Comparison of ENCODE assay signal across 20 cellular contexts in genomic region chr2:17579605-17580318, GRCh38. TPM values are rescaled to one million over a fixed set of nuclear protein-coding genes. Genes with fewer than 3 reads are reported as not detected.
DNase-seq lines count a peak whose midpoint lies in the region; ATAC-seq, FAIRE-seq and TF ChIP-seq lines count a peak whose summit lies in the region.
"Had no signal": no experiment of that assay in that cellular context is flagged by ENCODE, and none has a peak within 500 bp of the region (broad histone marks: within the 10 kb centered on the region; RNA-seq: fewer than 3 reads in every experiment).

No MANE protein-coding gene starts in this region.

- H3K27me3 ChIP-seq in MM.1S (replicated peaks; ENCODE audit: insufficient read depth, low read length) (no peaks in the 10 kb centered on the region), breast epithelium (no peaks in the 10 kb centered on the region), HepG2 (ENCODE audit: control insufficient read depth in 1 of 2, insufficient read depth in 2 of 2, low read length in 2 of 2) (no peaks in the 10 kb centered on the region)
- H3K27me3 ChIP-seq: gastroesophageal sphincter, spleen, uterus had no signal

- H3F3A ChIP-seq in MM.1S (ENCODE audit: insufficient read depth, low read length), result peaks cover 17% of the 10 kb centered on the region; the same call in 1 of the 2 replicates

- in situ Hi-C loops in HepG2 (cut with HindIII; ENCODE audit: extremely low pct_ligation_motif_present, low pct_unique_long_range_greater_than_20kb), result no loop called here

- H3K9me2 ChIP-seq in MM.1S (replicated peaks; ENCODE audit: insufficient read depth, low read length), result no peaks in the 10 kb centered on the region

- POLR2A ChIA-PET in A549 (lab: Yijun Ruan, JAX), result no interaction called here
- POLR2A ChIA-PET in HepG2 (lab: Yijun Ruan, JAX), result interaction anchor here (0.8 to 4.2 kb wide), 6 partner anchors 14 to 100 kb away, joined by 3 to 19 read pairs (median 6); partner anchors contain the start of gene VSNL1

- no peak for DNase-seq in A549 (ENCODE audit: low read depth in 1 of 2, low spot score in 1 of 2)
- DNase-seq in MM.1S, result peak; percentile 18
- DNase-seq in breast epithelium (ENCODE audit: low spot score in 2 of 2), result no peak
- peak; percentile 92 for DNase-seq in HepG2 (ENCODE audit: low spot score)
- DNase-seq in stimulated activated CD4-positive, alpha-beta T cell treated with anti-CD3 and anti-CD28 coated beads, Interleukin-4, amount 100 ng/mL, for 24 hours, result no peak
- DNase-seq: activated CD4-positive, CD25-positive, alpha-beta regulatory T cell treated with anti-CD3 and anti-CD28 coated beads, Interleukin-2, amount 50 U/mL, for 72 hours; activated effector memory CD4-positive, alpha-beta T cell treated with Interleukin-2 at 50 U/mL for 16 hours; GF-D8; NCI-H1417; NCI-H2171; NCI-H82; spleen; uterus had no signal

- TF ChIP-seq RAD21 in A549 (conservative IDR thresholded peaks at IDR 0.05 in 1 of 2, IDR thresholded peaks at IDR 0.05 in 1 of 2), result no peak
- no peak for TF ChIP-seq RAD21 in HepG2 (CRISPR knock-in tag; IDR thresholded peaks at IDR 0.05)

- no peak overlapping the region for H2AFZ ChIP-seq in MM.1S (ENCODE audit: low read length)
- no peak overlapping the region for H2AFZ ChIP-seq in HepG2 (ENCODE audit: low read length)

- H3K4me1 ChIP-seq in A549, result no peaks in the 10 kb centered on the region
- H3K4me1 ChIP-seq in MM.1S (ENCODE audit: low read length), result peaks cover 22% of the 10 kb centered on the region
- no peaks in the 10 kb centered on the region for H3K4me1 ChIP-seq in breast epithelium
- peaks cover 66% of the 10 kb centered on the region for H3K4me1 ChIP-seq in HepG2 (ENCODE audit: insufficient read depth, low read length)
- H3K4me1 ChIP-seq: gastroesophageal sphincter, spleen, uterus had no signal

- H3K27ac ChIP-seq in A549, result no peak overlapping the region
- H3K27ac ChIP-seq in MM.1S (ENCODE audit: low read length), result peak overlapping the region; percentile 11; the same call in 1 of the 2 replicates
- H3K27ac ChIP-seq in breast epithelium, result peak overlapping the region; percentile 25 to 64
- peak overlapping the region; percentile 53 for H3K27ac ChIP-seq in HepG2 (ENCODE audit: extremely low read length, insufficient read depth, low read length)
- H3K27ac ChIP-seq: gastroesophageal sphincter, spleen, uterus had no signal

- H3K9me3 ChIP-seq in A549 (no peaks in the 10 kb centered on the region), MM.1S (replicated peaks; ENCODE audit: insufficient read depth, low read length) (no peaks in the 10 kb centered on the region), breast epithelium (no peaks in the 10 kb centered on the region), HepG2 (ENCODE audit: low read length) (no peaks in the 10 kb centered on the region)
- H3K9me3 ChIP-seq: gastroesophageal sphincter, spleen, uterus had no signal

- FAIRE-seq in A549 (lab: Jason Lieb, UNC) (no peak), HepG2 (lab: Jason Lieb, UNC) (peak; percentile 46)

- TF ChIP-seq CTCF in A549 (IDR thresholded peaks at IDR 0.05) (no peak), MM.1S (IDR thresholded peaks at IDR 0.05; ENCODE audit: low read length) (no peak), breast epithelium (IDR thresholded peaks at IDR 0.05) (no peak), HepG2 (CRISPR knock-in tag; IDR thresholded peaks at IDR 0.05) (no peak)

- no peak overlapping the region for H3K9ac ChIP-seq in MM.1S (ENCODE audit: low read length)
- no peak overlapping the region for H3K9ac ChIP-seq in HepG2 (ENCODE audit: insufficient read depth, low read depth, low read length)

- H4K20me1 ChIP-seq in MM.1S (ENCODE audit: insufficient read depth, low read length) (no peaks in the 10 kb centered on the region), HepG2 (ENCODE audit: insufficient read depth, low read length) (no peaks in the 10 kb centered on the region)

- TF ChIP-seq POLR2A in A549 (IDR thresholded peaks at IDR 0.05; ENCODE audit: low read length), result no peak
- TF ChIP-seq POLR2A in breast epithelium (IDR thresholded peaks at IDR 0.05), result no peak
- TF ChIP-seq POLR2A in HepG2 (IDR thresholded peaks at IDR 0.05; ENCODE audit: insufficient read depth in 1 of 2, low read depth in 2 of 2, low read length in 2 of 2), result no peak

- ATAC-seq in A549 (no peak), HepG2 (peak; percentile 22), GM19324 (IDR thresholded peaks at IDR 0.05; ENCODE audit: low FRiP score, unreplicated experiment) (no peak), HG03342 (IDR thresholded peaks at IDR 0.05; ENCODE audit: unreplicated experiment) (no peak), HG02610 (IDR thresholded peaks at IDR 0.05; ENCODE audit: unreplicated experiment) (no peak)
- ATAC-seq: gastroesophageal sphincter had no signal

- no TSS peak for BruUV-seq in HepG2 (replicated peaks; lab: Mats Ljungman, UMichigan)

- CTCF ChIA-PET in A549 (lab: Yijun Ruan, JAX) (no interaction called here), HepG2 (lab: Yijun Ruan, JAX; ENCODE audit: low intra/inter-chr PET ratio, low total read pairs) (no interaction called here)

- intact Hi-C loops in breast epithelium (cut with DNase I; ENCODE audit: low total_unique reads), result no loop called here
- intact Hi-C loops in HepG2 (cut with micrococcal nuclease; ENCODE audit: unreplicated experiment), result no loop called here

- TF ChIP-seq EP300 in A549 (IDR thresholded peaks at IDR 0.05), result no peak
- peak in 1 of 2 experiments; percentile 59; a peak in 2 of 4 replicates for TF ChIP-seq EP300 in HepG2 (IDR thresholded peaks at IDR 0.05; ENCODE audit: low read depth in 2 of 2, low read length in 2 of 2)
- peak; percentile 88 for TF ChIP-seq EP300 in HepG2 (CRISPR knock-in tag; IDR thresholded peaks at IDR 0.05; ENCODE audit: borderline replicate concordance)

- H3K79me2 ChIP-seq in MM.1S (ENCODE audit: low read length) (no peaks in the 10 kb centered on the region), HepG2 (ENCODE audit: insufficient read depth, low read length) (peaks cover 78% of the 10 kb centered on the region)

- H3K36me3 ChIP-seq in MM.1S (replicated peaks; ENCODE audit: insufficient read depth, low read length), result no peaks in the 10 kb centered on the region
- no peaks in the 10 kb centered on the region for H3K36me3 ChIP-seq in breast epithelium
- H3K36me3 ChIP-seq in HepG2 (replicated peaks in 1 of 2; ENCODE audit: control insufficient read depth in 1 of 2, insufficient read depth in 2 of 2, low read length in 2 of 2), result no peaks in the 10 kb centered on the region; a peak in 2 of 5 replicates
- H3K36me3 ChIP-seq: gastroesophageal sphincter, spleen, uterus had no signal

- WGBS in A549 (ENCODE audit: missing lambda C conversion rate), result 40% methylated on average over 3 of the region's 3 CpGs
- WGBS in HepG2 (ENCODE audit: low lambda C conversion rate), result 87% methylated on average over 3 of the region's 3 CpGs

- H3K4me2 ChIP-seq in A549, result 0 out of 3 replicates have a peak overlapping the region, but pooled peaks have one; percentile 23
- H3K4me2 ChIP-seq in MM.1S (ENCODE audit: low read depth, low read length), result peak overlapping the region; percentile 43
- H3K4me2 ChIP-seq in HepG2 (ENCODE audit: low read depth, low read length), result peak overlapping the region; percentile 45

- H3K4me3 ChIP-seq in A549 (no peak overlapping the region), MM.1S (ENCODE audit: low read length) (no peak overlapping the region), breast epithelium (no peak overlapping the region), HepG2 (replicated peaks in 1 of 3; ENCODE audit: insufficient read depth in 1 of 3, low read depth in 2 of 3, low read length in 3 of 3) (no peak overlapping the region; a peak in 1 of 6 replicates)
- H3K4me3 ChIP-seq: gastroesophageal sphincter, spleen, uterus had no signal

TF ChIP-seq in A549, 52 proteins besides CTCF, POLR2A, EP300 and RAD21 (continues in another document):
- no peak for TF ChIP-seq MYC (IDR thresholded peaks at IDR 0.05; ENCODE audit: borderline replicate concordance, low read length)

TF ChIP-seq in HepG2, 621 proteins besides CTCF, POLR2A, EP300 and RAD21 (continues in another document):
- 0 out of 2 replicates have a peak, but pooled peaks have one; percentile 6 for TF ChIP-seq CEBPG (CRISPR knock-in tag; IDR thresholded peaks at IDR 0.05)
- peak; percentile 55; the same call in 1 of the 2 replicates for TF ChIP-seq NR2F6 (IDR thresholded peaks at IDR 0.05)
- peak; percentile 66 for TF ChIP-seq NR2F6 (CRISPR knock-in tag; IDR thresholded peaks at IDR 0.05)
- no peak for TF ChIP-seq ZNF12 (CRISPR knock-in tag; IDR thresholded peaks at IDR 0.05)

RNA-seq across cellular contexts. Expression of gene VSNL1, which starts 39.3 kb away (rescaled TPM):
- polyA plus RNA-seq in A549 (2011; rRNA removed) (not detected in 2 replicates), A549 (2017; fragmentation: RNase III; extraction: RNeasy Plus Mini Kit Qiagen cat#74134 plus additional on column Dnase treatment) (not detected in 3 replicates), HepG2 (2011; rRNA removed) (62.8 and 95.9 TPM in 2 replicates)
- not detected in 2 replicates for polyA plus RNA-seq in A549 (2012; cell fraction: cytosol; rRNA removed)
- polyA plus RNA-seq in A549 (2012; cell fraction: nucleus; rRNA removed), result not detected in 2 replicates
- not detected in 2 replicates for polyA minus RNA-seq in A549 (2011; rRNA and poly(A)+ RNA removed)
- total RNA-seq in breast epithelium (1 to 10 TPM in 2 of 3 donors, under 1 TPM in 1; 0.80 to 6.9 (median 2.6) TPM), HepG2 (2016; rRNA removed; fragmentation: Illumina TruSeq; extraction: Trizol) (63.2 and 103 TPM in 2 replicates)
- total RNA-seq in HepG2 (2016; cell fraction: cytosol; rRNA removed; fragmentation: Illumina TruSeq; extraction: Trizol; ENCODE audit: low read depth), result 11.8 and 12.1 TPM in 2 replicates
- 61.2 and 118 TPM in 2 replicates for total RNA-seq in HepG2 (2016; cell fraction: insoluble cytoplasmic fraction; rRNA removed; fragmentation: Illumina TruSeq; extraction: Trizol)
- total RNA-seq in HepG2 (2016; cell fraction: membrane; rRNA removed; fragmentation: Illumina TruSeq; extraction: Trizol), result 28.5 and 29.9 TPM in 2 replicates
- 32.8 and 35.9 TPM in 2 replicates for total RNA-seq in HepG2 (2016; cell fraction: nucleus; rRNA removed; fragmentation: Illumina TruSeq; extraction: Trizol)
- polyA plus RNA-seq in HepG2 (2011; cell fraction: cytosol; rRNA removed), result 80.4 and 85.1 TPM in 2 replicates
- polyA plus RNA-seq in HepG2 (2011; cell fraction: nucleus; rRNA removed), result 12.7 TPM in 2 replicates
- 72.6 and 115 TPM in 2 replicates for polyA plus RNA-seq in HepG2 (2012)
- 11.7 and 11.9 TPM in 2 replicates for polyA plus RNA-seq in HepG2 (2016; cell fraction: cytosol; fragmentation: Illumina TruSeq; extraction: Trizol; ENCODE audit: low read depth)
- polyA plus RNA-seq in HepG2 (2016; cell fraction: insoluble cytoplasmic fraction; fragmentation: Illumina TruSeq; extraction: Trizol; ENCODE audit: low read depth), result 147 and 163 TPM in 2 replicates
- polyA plus RNA-seq in HepG2 (2016; cell fraction: membrane; fragmentation: Illumina TruSeq; extraction: Trizol; ENCODE audit: low read depth), result 29.7 TPM in 2 replicates
- polyA plus RNA-seq in HepG2 (2016; cell fraction: nucleus; fragmentation: Illumina TruSeq; extraction: Trizol; ENCODE audit: insufficient read depth, low read depth), result 39.4 and 45.5 TPM in 2 replicates
- polyA minus RNA-seq in HepG2 (2011; rRNA and poly(A)+ RNA removed; ENCODE audit: low replicate concordance), result 83.5 TPM in 1 of 2 replicates, not detected in the other
- polyA minus RNA-seq in HepG2 (2011; cell fraction: cytosol; rRNA and poly(A)+ RNA removed), result 44.0 and 47.1 TPM in 2 replicates
- 39.8 and 52.0 TPM in 2 replicates for polyA minus RNA-seq in HepG2 (2011; cell fraction: nucleus; rRNA and poly(A)+ RNA removed)
- total RNA-seq: dermis microvascular lymphatic vessel endothelial cell, HT1080, mesenteric fat pad, spleen had no signal

Comparison
In these comparisons a context has a peak if more than half of its experiments do, and no peak if none do; other contexts are left out.
1. DNase-seq: peak in MM.1S (single experiment) and HepG2 (single experiment); none in A549 (0 of 2), breast epithelium (0 of 2) and stimulated activated CD4-positive, alpha-beta T cell treated with anti-CD3 and anti-CD28 coated beads, Interleukin-4, amount 100 ng/mL, for 24 hours (single experiment).
2. H3K27ac ChIP-seq: peak in MM.1S (single experiment), breast epithelium (2 of 2) and HepG2 (single experiment); none in A549 (0 of 2).
3. Of the 38 proteins assayed by ChIP-seq in both HepG2 and A549: peak only in HepG2: EP300 and FOSL2; only in A549: none; in both: none; in neither: 35; mixed calls (peak in some experiments, not most) for 1.
4. Peak in every context shown above with its lines, with median percentiles within 50 percentile points of each other: H3K4me2 ChIP-seq.